ENCODE assay signal across 8 cellular contexts in the genomic region with DNA sequence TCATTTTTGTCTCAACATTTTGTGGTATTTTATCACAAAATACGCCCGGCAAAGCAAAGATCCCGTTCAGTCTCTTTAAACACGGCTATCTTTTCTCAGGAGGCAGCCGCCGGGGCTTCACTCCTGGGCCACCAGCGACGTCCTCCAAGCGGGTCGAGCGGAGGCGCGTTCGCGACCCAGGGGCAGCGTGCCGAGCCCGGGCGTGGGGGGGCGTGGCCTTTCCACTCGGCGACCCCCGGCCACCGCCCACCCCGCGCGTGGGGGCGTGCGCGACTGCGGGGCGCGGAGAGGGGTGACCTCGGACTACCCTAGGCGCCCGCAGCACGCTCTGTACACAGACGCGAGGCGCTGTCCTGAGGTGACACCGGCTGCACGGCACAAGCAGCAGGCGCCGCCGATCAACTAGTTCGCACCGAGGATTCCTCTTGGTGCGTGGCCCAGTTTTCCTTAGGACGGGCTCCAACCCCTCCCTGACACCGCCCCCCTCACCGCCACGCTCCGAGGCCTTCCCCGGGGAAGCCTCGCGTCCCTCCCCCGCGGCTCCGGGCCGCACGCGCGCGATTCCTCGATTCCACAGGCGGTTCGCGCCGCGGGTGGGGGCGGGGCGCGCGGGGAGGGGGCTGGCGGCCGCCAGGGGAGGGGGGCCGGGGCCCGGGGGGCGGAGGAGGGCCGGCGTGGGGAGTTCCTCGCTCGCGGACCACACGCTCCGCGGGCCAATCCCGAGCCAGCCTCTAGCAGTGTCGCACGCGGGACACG. TPM values are rescaled to one million over a fixed set of nuclear protein-coding genes. Genes with fewer than 3 reads are reported as not detected.
DNase-seq lines count a peak whose midpoint lies in the region; ATAC-seq and TF ChIP-seq lines count a peak whose summit lies in the region.

No MANE protein-coding gene starts in this region.

- no peaks in the 10 kb centered on the region for H3K27me3 Mint-ChIP-seq in activated B cell treated with CpG ODN at 0.5 μM for 24 hours

- no peaks in the 10 kb centered on the region for H3K9me3 Mint-ChIP-seq in activated B cell treated with CpG ODN at 0.5 μM for 24 hours

- intact Hi-C loops in activated B cell treated with CpG ODN at 0.5 μM for 24 hours (cut with micrococcal nuclease), result loop anchor here (1.0 to 10.0 kb wide), 18 partner anchors 55 to 1627 kb away; a partner anchor contains a TSS
- intact Hi-C loops in colonic mucosa (cut with DNase I), result no loop called here

- no peaks in the 10 kb centered on the region for H3K9me3 ChIP-seq in HAP-1
- no peaks in the 10 kb centered on the region for H3K9me3 ChIP-seq in colonic mucosa

- no peaks in the 10 kb centered on the region for H3K36me3 ChIP-seq in HAP-1 (replicated peaks)
- H3K36me3 ChIP-seq in colonic mucosa, result no peaks in the 10 kb centered on the region

- peak overlapping the region; percentile 71 to 81 for H3K9ac ChIP-seq in colonic mucosa (ENCODE audit: low read depth in 2 of 2, low read length in 2 of 2)

- peaks cover 12% of the 10 kb centered on the region for H3K4me1 ChIP-seq in HAP-1
- peaks cover 3% of the 10 kb centered on the region for H3K4me1 ChIP-seq in colonic mucosa

- peak; percentile 22 for ATAC-seq in activated B cell treated with CpG ODN at 0.5 μM for 24 hours (ENCODE audit: low read depth)
- ATAC-seq in left lobe of liver, result peak; percentile 56

- peaks cover 24% of the 10 kb centered on the region for H3K36me3 Mint-ChIP-seq in activated B cell treated with CpG ODN at 0.5 μM for 24 hours (ENCODE audit: low read depth)

- DNase-seq in GM03348 (ENCODE audit: low spot score) (peak; percentile 89), HAP-1 (ENCODE audit: low spot score in 2 of 2) (peak; percentile 34 to 71), NB4 (ENCODE audit: low read depth) (peak; percentile 84), activated B cell treated with CpG ODN at 0.5 μM for 24 hours (no peak), colonic mucosa (peak; percentile 77), left lobe of liver (ENCODE audit: low spot score) (peak; percentile 91), GOT3 (lab: John Stamatoyannopoulos, UW) (no peak)
- DNase-seq in stimulated activated CD4-positive, alpha-beta T cell treated with anti-CD3 and anti-CD28 coated beads, Interleukin-4, amount 100 ng/mL, for 48 hours (ENCODE audit: low read depth in 2 of 2), result peak; percentile 32 to 46

- peak overlapping the region; percentile 90 for H3K27ac ChIP-seq in colonic mucosa

- H3K4me3 Mint-ChIP-seq in activated B cell treated with CpG ODN at 0.5 μM for 24 hours, result peak overlapping the region; percentile 100

- TF ChIP-seq CTCF in NB4 (IDR thresholded peaks at IDR 0.05; ENCODE audit: low read depth, low read length) (no peak), activated B cell treated with CpG ODN at 0.5 μM for 24 hours (IDR thresholded peaks at IDR 0.05) (no peak), colonic mucosa (IDR thresholded peaks at IDR 0.05) (no peak)

- H3K27me3 ChIP-seq in HAP-1 (ENCODE audit: low read depth) (no peaks in the 10 kb centered on the region), colonic mucosa (no peaks in the 10 kb centered on the region)

- no peak for TF ChIP-seq POLR2A in NB4 (IDR thresholded peaks at IDR 0.05; ENCODE audit: extremely low read depth, insufficient read length)

- CTCF ChIA-PET in activated B cell treated with CpG ODN at 0.5 μM for 24 hours (lab: Charles Lee), result interaction anchor here (0.8 kb wide), 1 partner anchor 1033 kb away, joined by 3 read pairs; no protein-coding TSS in a partner anchor

- H3K4me1 Mint-ChIP-seq in activated B cell treated with CpG ODN at 0.5 μM for 24 hours, result peaks cover 24% of the 10 kb centered on the region

- in situ Hi-C loops in HAP-1 (cut with MboI; ENCODE audit: low sequenced_read_pairs), result no loop called here

- POLR2A ChIA-PET in activated B cell treated with CpG ODN at 0.5 μM for 24 hours (lab: Charles Lee), result interaction anchor here (0.6 to 1.5 kb wide), 22 partner anchors 8 to 1430 kb away, joined by 3 to 14 read pairs (median 4); a partner anchor contains a TSS

- peak overlapping the region; percentile 97 for H3K4me3 ChIP-seq in HAP-1
- peak overlapping the region; percentile 62 for H3K4me3 ChIP-seq in NB4 (ENCODE audit: low read depth, low read length)
- H3K4me3 ChIP-seq in colonic mucosa, result peak overlapping the region; percentile 62

- peak overlapping the region; percentile 96 for H3K27ac Mint-ChIP-seq in activated B cell treated with CpG ODN at 0.5 μM for 24 hours

RNA-seq across cellular contexts. Expression of a gene that starts 1.1 kb away (rescaled TPM):
- total RNA-seq in activated B cell treated with CpG ODN at 0.5 μM for 24 hours, result 27.0 and 28.5 TPM in 2 replicates
- total RNA-seq in colonic mucosa, result 10 to 100 TPM in 1 of 2 donors, 1 to 10 TPM in 1; 9.1 to 10.7 TPM
- 3.8 TPM for total RNA-seq in left lobe of liver

Comparison
In these comparisons a context has a peak if more than half of its experiments do, and no peak if none do; other contexts are left out.
1. DNase-seq: peak in GM03348 (single experiment), HAP-1 (2 of 2), NB4 (single experiment), colonic mucosa (single experiment), left lobe of liver (single experiment) and stimulated activated CD4-positive, alpha-beta T cell treated with anti-CD3 and anti-CD28 coated beads, Interleukin-4, amount 100 ng/mL, for 48 hours (2 of 2); none in activated B cell treated with CpG ODN at 0.5 μM for 24 hours (single experiment) and GOT3 (single experiment).
2. Peak in every context shown above with its lines, with median percentiles within 50 percentile points of each other: H3K4me3 ChIP-seq.